In the genomic region with DNA sequence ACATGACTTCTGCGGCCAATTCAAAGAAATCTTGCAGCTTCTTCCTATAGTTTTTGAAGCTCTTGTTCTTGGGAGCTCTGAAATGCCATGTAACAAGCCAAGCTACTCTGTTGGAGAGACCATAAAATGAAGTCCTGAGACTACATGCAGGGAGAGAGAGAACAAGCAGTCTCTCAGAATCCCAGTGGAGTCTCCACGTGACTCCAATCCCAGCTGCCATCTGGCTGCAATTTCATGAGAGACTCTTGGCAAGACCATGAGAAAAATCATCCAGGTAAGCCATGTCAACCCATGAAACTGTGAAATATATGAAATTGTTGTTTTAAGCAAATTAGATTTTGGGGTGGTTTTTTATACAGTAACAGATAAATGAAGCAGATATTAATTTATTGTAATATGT, we compare ENCODE assay signal across 1 cellular context.
TF ChIP-seq lines count a peak whose summit lies in the region.

No MANE protein-coding gene starts in this region.

TF ChIP-seq in HepG2, 621 proteins besides CTCF, POLR2A, EP300 and RAD21 (continued from another document):
- TF ChIP-seq, protein P1, sequence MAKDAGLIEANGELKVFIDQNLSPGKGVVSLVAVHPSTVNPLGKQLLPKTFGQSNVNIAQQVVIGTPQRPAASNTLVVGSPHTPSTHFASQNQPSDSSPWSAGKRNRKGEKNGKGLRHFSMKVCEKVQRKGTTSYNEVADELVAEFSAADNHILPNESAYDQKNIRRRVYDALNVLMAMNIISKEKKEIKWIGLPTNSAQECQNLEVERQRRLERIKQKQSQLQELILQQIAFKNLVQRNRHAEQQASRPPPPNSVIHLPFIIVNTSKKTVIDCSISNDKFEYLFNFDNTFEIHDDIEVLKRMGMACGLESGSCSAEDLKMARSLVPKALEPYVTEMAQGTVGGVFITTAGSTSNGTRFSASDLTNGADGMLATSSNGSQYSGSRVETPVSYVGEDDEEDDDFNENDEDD (CRISPR knock-in tag; IDR thresholded peaks at IDR 0.05; ENCODE audit: borderline replicate concordance), result no peak
